ENCODE assay signal across 1 cellular context in genomic region chr12:108846320-108846719, GRCh38.
TF ChIP-seq lines count a peak whose summit lies in the region.

No MANE protein-coding gene starts in this region.

TF ChIP-seq in HepG2, 621 proteins besides CTCF, POLR2A, EP300 and RAD21 (continued from another document):
- no peak for TF ChIP-seq ZNF513 (CRISPR knock-in tag; conservative IDR thresholded peaks at IDR 0.05)
- TF ChIP-seq ZNF431 (CRISPR knock-in tag; IDR thresholded peaks at IDR 0.05; ENCODE audit: borderline replicate concordance, low read depth): no peak
- no peak for TF ChIP-seq ZIK1 (CRISPR knock-in tag; IDR thresholded peaks at IDR 0.05; ENCODE audit: borderline replicate concordance, low read depth)
- TF ChIP-seq KMT2A (CRISPR knock-in tag; IDR thresholded peaks at IDR 0.05): no peak
- no peak for TF ChIP-seq FOXO4 (CRISPR knock-in tag; conservative IDR thresholded peaks at IDR 0.05)
- TF ChIP-seq NONO (IDR thresholded peaks at IDR 0.05): no peak
- no peak for TF ChIP-seq NONO (CRISPR knock-in tag; conservative IDR thresholded peaks at IDR 0.05)
- TF ChIP-seq RNF2 (conservative IDR thresholded peaks at IDR 0.05; ENCODE audit: low read depth): no peak
- no peak for TF ChIP-seq SOX6 (IDR thresholded peaks at IDR 0.05)
- TF ChIP-seq SOX6 (CRISPR knock-in tag; IDR thresholded peaks at IDR 0.05): no peak
- no peak for TF ChIP-seq MBNL3 (CRISPR knock-in tag; conservative IDR thresholded peaks at IDR 0.05)
- no peak for TF ChIP-seq HOMEZ (CRISPR knock-in tag; IDR thresholded peaks at IDR 0.05; ENCODE audit: low read depth)
- TF ChIP-seq MIER3 (CRISPR knock-in tag; IDR thresholded peaks at IDR 0.05; ENCODE audit: borderline replicate concordance): no peak
- TF ChIP-seq MYPOP (CRISPR knock-in tag; IDR thresholded peaks at IDR 0.05): no peak
- TF ChIP-seq ZBTB34 (CRISPR knock-in tag; IDR thresholded peaks at IDR 0.05): no peak
- TF ChIP-seq ZBTB42 (CRISPR knock-in tag; IDR thresholded peaks at IDR 0.05): no peak
- TF ChIP-seq TARDBP (CRISPR knock-in tag; IDR thresholded peaks at IDR 0.05): no peak
- TF ChIP-seq ZNF234 (CRISPR knock-in tag; conservative IDR thresholded peaks at IDR 0.05): no peak
TF ChIP-seq in HepG2: peak in this region for 0.
